ENCODE assay signal across 7 cellular contexts in genomic region chr6:71419217-71419953, GRCh38.
DNase-seq lines count a peak whose midpoint lies in the region; ATAC-seq lines count a peak whose summit lies in the region.

No MANE protein-coding gene starts in this region.

- H3K9me3 ChIP-seq in HUES48 (ENCODE audit: control insufficient read depth, insufficient read depth, low read length), result no peaks in the 10 kb centered on the region
- no peaks in the 10 kb centered on the region for H3K9me3 ChIP-seq in adipocyte (ENCODE audit: control insufficient read depth, low read length)

- no peak overlapping the region for H3K27ac ChIP-seq in HUES48 (ENCODE audit: low read depth, low read length)

- H3K27me3 ChIP-seq in HUES48 (ENCODE audit: control insufficient read depth, insufficient read depth, low read length) (peaks cover 22% of the 10 kb centered on the region), adipocyte (replicated peaks; ENCODE audit: control insufficient read depth, insufficient read depth, low read length) (no peaks in the 10 kb centered on the region)

- H3K36me3 ChIP-seq in HUES48 (ENCODE audit: control insufficient read depth, insufficient read depth, low read length) (no peaks in the 10 kb centered on the region), adipocyte (ENCODE audit: control insufficient read depth, insufficient read depth, low read length, severe bottlenecking) (peaks cover 30% of the 10 kb centered on the region)

- peaks cover 0 to 1% of the 10 kb centered on the region in 2 donors for H3K36me3 Mint-ChIP-seq in stimulated activated naive B cell treated with anti-CD40 and anti-IgM and Interleukin-4, amounts not matched to agents 10 μg/mL and 1 μg/mL and 100 μg/mL, for 72 hours

- H3K4me1 ChIP-seq in HUES48 (ENCODE audit: control insufficient read depth, insufficient read depth, low read length) (peaks cover 18% of the 10 kb centered on the region), adipocyte (ENCODE audit: control insufficient read depth, insufficient read depth, low read length) (peaks cover 21% of the 10 kb centered on the region)

- H3K9ac ChIP-seq in HUES48 (ENCODE audit: low read depth, low read length) (no peak overlapping the region; the same call in 1 of the 2 replicates), adipocyte (ENCODE audit: low read length) (peak overlapping the region; percentile 93)

- peaks cover 0 to 2% of the 10 kb centered on the region in 2 donors for H3K9me3 Mint-ChIP-seq in stimulated activated naive B cell treated with anti-CD40 and anti-IgM and Interleukin-4, amounts not matched to agents 10 μg/mL and 1 μg/mL and 100 μg/mL, for 72 hours

- peaks cover 25 to 33% of the 10 kb centered on the region in 2 donors for H3K27me3 Mint-ChIP-seq in stimulated activated naive B cell treated with anti-CD40 and anti-IgM and Interleukin-4, amounts not matched to agents 10 μg/mL and 1 μg/mL and 100 μg/mL, for 72 hours

- peak overlapping the region; percentile 94 for H3K4me3 ChIP-seq in HUES48 (ENCODE audit: low read depth, low read length)
- H3K4me3 ChIP-seq in adipocyte (ENCODE audit: low read length), result peak overlapping the region; percentile 86
- H3K4me3 ChIP-seq in iPS-11a (ENCODE audit: low read depth, low read length), result peak overlapping the region; percentile 35

- ATAC-seq in stimulated activated naive B cell treated with anti-CD40 and anti-IgM and Interleukin-4, amounts not matched to agents 10 μg/mL and 1 μg/mL and 100 μg/mL, for 72 hours (replicated peaks), result no peak
- no peak for ATAC-seq in HG03095 (IDR thresholded peaks at IDR 0.05; ENCODE audit: unreplicated experiment)
- ATAC-seq in HG03439 (IDR thresholded peaks at IDR 0.05; ENCODE audit: unreplicated experiment), result no peak

- no peak overlapping the region for H3K27ac Mint-ChIP-seq in stimulated activated naive B cell treated with anti-CD40 and anti-IgM and Interleukin-4, amounts not matched to agents 10 μg/mL and 1 μg/mL and 100 μg/mL, for 72 hours

- DNase-seq in adipocyte (ENCODE audit: low read depth) (no peak), cerebellar nuclear complex (lab: John Stamatoyannopoulos, UW) (no peak)
- no peak for DNase-seq in stimulated activated naive B cell treated with anti-CD40 and anti-IgM and Interleukin-4, amounts not matched to agents 10 μg/mL and 1 μg/mL and 100 μg/mL, for 72 hours

- peaks cover 10 to 14% of the 10 kb centered on the region in 2 donors for H3K4me1 Mint-ChIP-seq in stimulated activated naive B cell treated with anti-CD40 and anti-IgM and Interleukin-4, amounts not matched to agents 10 μg/mL and 1 μg/mL and 100 μg/mL, for 72 hours

- peak overlapping the region; percentile 39 to 86 for H3K4me3 Mint-ChIP-seq in stimulated activated naive B cell treated with anti-CD40 and anti-IgM and Interleukin-4, amounts not matched to agents 10 μg/mL and 1 μg/mL and 100 μg/mL, for 72 hours

Comparison
In these comparisons a context has a peak if more than half of its experiments do, and no peak if none do; other contexts are left out.
1. H3K4me3 ChIP-seq: peak in every context shown above with its lines; median percentile 94 in HUES48; 86 in adipocyte; 35 in iPS-11a.